8 cellular contexts compared by ENCODE assay signal in the genomic region with DNA sequence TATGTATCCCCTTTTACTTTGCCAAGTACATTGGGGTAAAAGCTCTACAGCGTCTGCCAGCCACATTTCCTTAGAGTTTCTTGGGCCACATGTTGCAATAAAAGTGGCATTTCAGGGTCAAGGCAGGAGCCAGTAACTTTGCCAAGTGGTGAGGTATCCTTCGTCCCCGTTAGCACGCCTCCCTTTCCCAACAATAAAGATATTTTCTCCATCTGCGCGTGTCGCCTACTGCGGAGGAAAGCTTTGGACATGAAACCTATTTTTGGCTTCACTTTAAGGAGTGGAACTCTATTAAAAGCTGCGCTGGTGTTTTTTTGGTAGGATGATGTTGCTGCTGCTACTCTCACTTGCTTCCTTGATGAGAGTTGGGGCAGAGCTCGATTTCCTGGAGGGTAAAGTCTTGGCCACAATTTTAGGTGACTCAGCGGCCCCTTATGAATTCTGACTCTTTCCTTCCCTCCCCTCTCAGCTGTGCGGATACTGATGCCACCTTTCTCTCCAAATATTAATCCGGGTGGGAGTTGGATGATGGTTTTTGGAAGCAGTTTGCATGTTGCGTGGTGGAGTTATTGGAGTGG. TPM values are rescaled to one million over a fixed set of nuclear protein-coding genes. Genes with fewer than 3 reads are reported as not detected.
DNase-seq lines count a peak whose midpoint lies in the region; ATAC-seq and TF ChIP-seq lines count a peak whose summit lies in the region.

No MANE protein-coding gene starts in this region.

- intact Hi-C loops in CD4-positive, alpha-beta memory T cell (cut with micrococcal nuclease), result loop anchor here (2.0 to 10.0 kb wide), 6 partner anchors 32 to 1256 kb away; a partner anchor contains a TSS

- H3K27ac ChIP-seq in CD4-positive, alpha-beta memory T cell (ENCODE audit: low read depth, low read length), result peak overlapping the region; percentile 95
- peak overlapping the region; percentile 79 for H3K27ac ChIP-seq in MM.1S (ENCODE audit: low read length)

- DNase-seq in CD4-positive, alpha-beta memory T cell, result peak in 1 of 5 donors; percentile 75
- no peak for DNase-seq in MM.1S
- DNase-seq in activated T-cell treated with anti-CD3 and anti-CD28 coated beads, Interleukin-2, amount 50 U/mL, for 72 hours, result peak; percentile 51
- DNase-seq in foreskin fibroblast, result peak; percentile 78 to 79
- no peak for DNase-seq in osteocyte (ENCODE audit: extremely low spot score, unreplicated experiment)
- DNase-seq in Ammon's horn (ENCODE audit: low spot score), result no peak

- peak overlapping the region; percentile 86 for H3K4me2 ChIP-seq in MM.1S (ENCODE audit: low read depth, low read length)

- H3K9me2 ChIP-seq in MM.1S (replicated peaks; ENCODE audit: insufficient read depth, low read length), result no peaks in the 10 kb centered on the region

- H4K20me1 ChIP-seq in MM.1S (ENCODE audit: insufficient read depth, low read length), result no peaks in the 10 kb centered on the region

- no peaks in the 10 kb centered on the region for H3K27me3 ChIP-seq in CD4-positive, alpha-beta memory T cell (ENCODE audit: insufficient read depth, low read length)
- H3K27me3 ChIP-seq in MM.1S (replicated peaks; ENCODE audit: insufficient read depth, low read length), result no peaks in the 10 kb centered on the region

- H3K4me1 Mint-ChIP-seq in CD4-positive, alpha-beta memory T cell, result peaks cover 38 to 75% (median 55%) of the 10 kb centered on the region in 4 donors
- peaks cover 51% of the 10 kb centered on the region for H3K4me1 Mint-ChIP-seq in activated T-cell treated with anti-CD3 and anti-CD28 coated beads, Interleukin-2, amount 50 U/mL, for 72 hours (ENCODE audit: low read depth)
- H3K4me1 Mint-ChIP-seq in osteocyte (ENCODE audit: unreplicated experiment), result peaks cover 22% of the 10 kb centered on the region

- peak overlapping the region; percentile 78 to 94 for H3K4me3 ChIP-seq in CD4-positive, alpha-beta memory T cell (ENCODE audit: low read length in 2 of 2)
- H3K4me3 ChIP-seq in MM.1S (ENCODE audit: low read length), result peak overlapping the region; percentile 84
- peak overlapping the region; percentile 75 to 93 for H3K4me3 ChIP-seq in foreskin fibroblast (ENCODE audit: low read depth in 1 of 2, low read length in 2 of 2)

- H3K4me1 ChIP-seq in CD4-positive, alpha-beta memory T cell (ENCODE audit: insufficient read depth, low read length), result peaks cover 34% of the 10 kb centered on the region
- peaks cover 11% of the 10 kb centered on the region for H3K4me1 ChIP-seq in MM.1S (ENCODE audit: low read length)

- H3K9me3 ChIP-seq in CD4-positive, alpha-beta memory T cell (ENCODE audit: control insufficient read depth in 1 of 2, low read length in 2 of 2), result no peaks in the 10 kb centered on the region
- no peaks in the 10 kb centered on the region for H3K9me3 ChIP-seq in MM.1S (replicated peaks; ENCODE audit: insufficient read depth, low read length)

- peaks cover 0 to 11% (median 0%) of the 10 kb centered on the region in 8 donors for H3K9me3 Mint-ChIP-seq in CD4-positive, alpha-beta memory T cell
- H3K9me3 Mint-ChIP-seq in activated T-cell treated with anti-CD3 and anti-CD28 coated beads, Interleukin-2, amount 50 U/mL, for 72 hours, result peaks cover 5 to 6% of the 10 kb centered on the region in 2 donors
- peaks cover 19% of the 10 kb centered on the region for H3K9me3 Mint-ChIP-seq in osteocyte (ENCODE audit: unreplicated experiment)

- peak; percentile 19 for ATAC-seq in GM21447 (IDR thresholded peaks at IDR 0.05; ENCODE audit: unreplicated experiment)
- ATAC-seq in activated T-cell treated with anti-CD3 and anti-CD28 coated beads, Interleukin-2, amount 50 U/mL, for 72 hours (replicated peaks in 1 of 2), result peak; percentile 45 to 49
- ATAC-seq in HG03565 (IDR thresholded peaks at IDR 0.05; ENCODE audit: unreplicated experiment), result no peak

- POLR2A ChIA-PET in CD4-positive, alpha-beta memory T cell (lab: Charles Lee; ENCODE audit: partially characterized antibody), result interaction anchor here (0.8 to 3.5 kb wide), 14 partner anchors 12 to 1358 kb away, joined by 3 to 27 read pairs (median 5); a partner anchor contains a TSS

- H3K27ac Mint-ChIP-seq in CD4-positive, alpha-beta memory T cell, result peak overlapping the region; percentile 98 to 100 (median 100)
- H3K27ac Mint-ChIP-seq in activated T-cell treated with anti-CD3 and anti-CD28 coated beads, Interleukin-2, amount 50 U/mL, for 72 hours, result peak overlapping the region; percentile 96
- peak overlapping the region; percentile 98 for H3K27ac Mint-ChIP-seq in osteocyte (ENCODE audit: unreplicated experiment)

- peak overlapping the region; percentile 74 for H2AFZ ChIP-seq in MM.1S (ENCODE audit: low read length)

- peaks cover 13% of the 10 kb centered on the region for H3K79me2 ChIP-seq in MM.1S (ENCODE audit: low read length)

- no peaks in the 10 kb centered on the region for H3K36me3 ChIP-seq in CD4-positive, alpha-beta memory T cell (ENCODE audit: insufficient read depth, low read length)
- H3K36me3 ChIP-seq in MM.1S (replicated peaks; ENCODE audit: insufficient read depth, low read length), result no peaks in the 10 kb centered on the region

- peaks cover 21 to 34% of the 10 kb centered on the region in 2 donors for H3K36me3 Mint-ChIP-seq in CD4-positive, alpha-beta memory T cell
- H3K36me3 Mint-ChIP-seq in activated T-cell treated with anti-CD3 and anti-CD28 coated beads, Interleukin-2, amount 50 U/mL, for 72 hours (ENCODE audit: insufficient read depth in 2 of 2), result peaks cover 14 to 16% of the 10 kb centered on the region in 2 donors
- no peaks in the 10 kb centered on the region for H3K36me3 Mint-ChIP-seq in osteocyte (ENCODE audit: unreplicated experiment)

- TF ChIP-seq CTCF in MM.1S (IDR thresholded peaks at IDR 0.05; ENCODE audit: low read length) (no peak), foreskin fibroblast (IDR thresholded peaks at IDR 0.05; ENCODE audit: low read depth, low read length) (no peak), osteocyte (IDR thresholded peaks at IDR 0.05) (no peak)

- H3F3A ChIP-seq in MM.1S (ENCODE audit: insufficient read depth, low read length), result peaks cover 14% of the 10 kb centered on the region

- H3K4me3 Mint-ChIP-seq in CD4-positive, alpha-beta memory T cell, result peak overlapping the region; percentile 88 to 99 (median 96)
- peak overlapping the region; percentile 88 to 95 for H3K4me3 Mint-ChIP-seq in activated T-cell treated with anti-CD3 and anti-CD28 coated beads, Interleukin-2, amount 50 U/mL, for 72 hours
- H3K4me3 Mint-ChIP-seq in osteocyte (ENCODE audit: unreplicated experiment), result peak overlapping the region; percentile 92

- no peaks in the 10 kb centered on the region for H3K27me3 Mint-ChIP-seq in CD4-positive, alpha-beta memory T cell
- no peaks in the 10 kb centered on the region for H3K27me3 Mint-ChIP-seq in activated T-cell treated with anti-CD3 and anti-CD28 coated beads, Interleukin-2, amount 50 U/mL, for 72 hours (ENCODE audit: low read depth)
- H3K27me3 Mint-ChIP-seq in osteocyte (ENCODE audit: unreplicated experiment), result no peaks in the 10 kb centered on the region

- CTCF ChIA-PET in CD4-positive, alpha-beta memory T cell (lab: Charles Lee; ENCODE audit: partially characterized antibody), result interaction anchor here (0.9 to 1.7 kb wide), 3 partner anchors 19 to 31 kb away, joined by 3 to 6 read pairs (median 4); no protein-coding TSS in a partner anchor

- peak overlapping the region; percentile 93 for H3K9ac ChIP-seq in MM.1S (ENCODE audit: low read length)

RNA-seq across cellular contexts. Expression of a gene that starts 0.9 kb away (rescaled TPM):
- total RNA-seq in CD4-positive, alpha-beta memory T cell, result 10 to 100 TPM; 83.9 to 88.4 TPM
- 10 to 100 TPM; 56.9 to 57.7 TPM for polyA plus RNA-seq in CD4-positive, alpha-beta memory T cell
- 10 to 100 TPM; 17.6 to 20.2 TPM for total RNA-seq in activated T-cell treated with anti-CD3 and anti-CD28 coated beads, Interleukin-2, amount 50 U/mL, for 72 hours
- total RNA-seq in osteocyte, result 17.5 and 19.1 TPM in 2 replicates

Comparison
In these comparisons a context has a peak if more than half of its experiments do, and no peak if none do; other contexts are left out.
1. DNase-seq: peak in activated T-cell treated with anti-CD3 and anti-CD28 coated beads, Interleukin-2, amount 50 U/mL, for 72 hours (2 of 2) and foreskin fibroblast (2 of 2); none in MM.1S (single experiment), osteocyte (single experiment) and Ammon's horn (single experiment).
2. Peak in every context shown above with its lines, with median percentiles within 50 percentile points of each other: H3K4me3 ChIP-seq, H3K27ac Mint-ChIP-seq and H3K4me3 Mint-ChIP-seq.